Comparison of ENCODE assay signal across 8 cellular contexts in the genomic region with DNA sequence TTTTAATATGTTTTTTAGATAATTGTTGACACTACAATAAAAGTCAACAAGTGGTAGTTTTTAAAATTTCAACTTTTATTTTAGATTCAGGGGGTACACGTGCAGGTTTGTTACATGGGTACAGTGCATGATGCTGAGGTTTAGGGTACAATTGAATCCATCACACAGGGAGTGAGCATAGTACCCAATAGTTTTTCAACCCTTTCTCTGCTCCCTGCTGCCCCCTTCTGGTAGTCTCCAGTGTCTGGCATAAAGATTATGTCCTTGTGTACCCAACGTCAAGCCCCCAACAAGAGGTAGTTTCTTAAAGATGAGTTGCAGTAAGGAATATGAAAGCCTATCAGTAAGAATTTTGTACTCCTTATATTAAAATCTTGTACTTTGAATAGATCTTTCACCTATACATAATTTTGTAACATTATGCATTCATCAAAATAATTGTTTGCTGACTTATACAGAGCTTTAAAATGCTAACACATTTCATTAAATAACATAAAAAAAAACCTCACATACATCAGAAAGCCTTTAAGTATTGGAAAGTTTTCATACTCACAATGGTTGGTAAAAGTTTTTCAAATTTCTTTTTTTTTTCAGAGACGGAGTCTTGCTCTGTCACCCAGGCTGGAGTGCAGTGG. TPM values are rescaled to one million over a fixed set of nuclear protein-coding genes. Genes with fewer than 3 reads are reported as not detected.
DNase-seq lines count a peak whose midpoint lies in the region; ATAC-seq, FAIRE-seq and TF ChIP-seq lines count a peak whose summit lies in the region.

No MANE protein-coding gene starts in this region.

- no peak overlapping the region for H3K23ac ChIP-seq in H1 (ENCODE audit: insufficient read length)

- no peak overlapping the region for H2BK120ac ChIP-seq in H1 (replicated peaks; ENCODE audit: low read depth, low read length)

- H4K91ac ChIP-seq in H1 (replicated peaks; ENCODE audit: insufficient read length, low read length): no peak overlapping the region

- H3K9ac ChIP-seq in H1 (replicated peaks in 1 of 4; ENCODE audit: extremely low read depth in 1 of 4, low read depth in 3 of 4, low read length in 3 of 4): no peak overlapping the region

- peaks cover 0 to 4% (median 0%) of the 10 kb centered on the region in 5 donors for H3K27me3 Mint-ChIP-seq in naive thymus-derived CD8-positive, alpha-beta T cell

- no peaks in the 10 kb centered on the region for H3K36me3 ChIP-seq in H1 (ENCODE audit: control insufficient read depth in 2 of 4, insufficient read depth in 4 of 4, low read length in 3 of 4)
- H3K36me3 ChIP-seq in stomach: no peaks in the 10 kb centered on the region

- H3K4me3 ChIP-seq in H1 (ENCODE audit: extremely low read depth in 1 of 4, insufficient read depth in 2 of 4, low read depth in 3 of 4, low read length in 4 of 4) (no peak overlapping the region), stomach (no peak overlapping the region)

- no peak overlapping the region for H2AK5ac ChIP-seq in H1 (ENCODE audit: low read depth, low read length)

- no peaks in the 10 kb centered on the region for H3K4me1 ChIP-seq in H1 (replicated peaks in 1 of 4; ENCODE audit: control insufficient read depth in 3 of 4, insufficient read depth in 4 of 4, low read length in 3 of 4)
- no peaks in the 10 kb centered on the region for H3K4me1 ChIP-seq in stomach

- peak; percentile 78 for FAIRE-seq in H1 (lab: Jason Lieb, UNC)

- H2BK5ac ChIP-seq in H1 (ENCODE audit: low read depth, low read length): no peak overlapping the region

- H3K4me3 Mint-ChIP-seq in naive thymus-derived CD8-positive, alpha-beta T cell: no peak overlapping the region

- no peak overlapping the region for H3K4me2 ChIP-seq in H1 (ENCODE audit: insufficient read depth in 1 of 2, low read depth in 2 of 2, low read length in 2 of 2)

- no peak overlapping the region for H2BK12ac ChIP-seq in H1 (ENCODE audit: low read depth, low read length)

- 47% methylated on average over 3 of the region's 3 CpGs; no CpG with 5 or more reads in 1 of the 2 experiments for whole genome bisulfite sequencing in H1 (ENCODE audit: extremely low coverage in 1 of 2, insufficient coverage in 1 of 2, insufficient read length in 1 of 2, insufficient replicate concordance in 2 of 2, low coverage in 1 of 2, low lambda C conversion rate in 2 of 2, missing lambda C conversion rate in 1 of 2), 2 experiments
- WGBS in stomach, 5 donors: 29 to 40% (median 37%) methylated on average over 3 of the region's 3 CpGs

- no peaks in the 10 kb centered on the region for H3K9me3 Mint-ChIP-seq in naive thymus-derived CD8-positive, alpha-beta T cell

- peak overlapping the region in 2 of 10 donors; percentile 3 for H3K27ac Mint-ChIP-seq in naive thymus-derived CD8-positive, alpha-beta T cell

- peak; percentile 31 to 83 (median 58) for TF ChIP-seq CTCF in H1 (IDR thresholded peaks at IDR 0.05; ENCODE audit: control extremely low read depth in 1 of 3, insufficient read depth in 1 of 3, low read depth in 1 of 3, low read length in 3 of 3)
- TF ChIP-seq CTCF in stomach (IDR thresholded peaks at IDR 0.05): peak in 4 of 7 experiments; percentile 39 to 59 (median 52)

- H3K79me1 ChIP-seq in H1 (ENCODE audit: low read depth, low read length): no peaks in the 10 kb centered on the region

- no peaks in the 10 kb centered on the region for H4K20me1 ChIP-seq in H1 (replicated peaks in 1 of 2; ENCODE audit: control insufficient read depth in 1 of 2, insufficient read depth in 2 of 2, low read length in 2 of 2)

- H2AFZ ChIP-seq in H1 (ENCODE audit: low read length): no peak overlapping the region

- H2BK20ac ChIP-seq in H1 (ENCODE audit: low read length): no peak overlapping the region

- no peak overlapping the region for H3K4ac ChIP-seq in H1 (replicated peaks; ENCODE audit: insufficient read length, low read depth, low read length)

- H3K79me2 ChIP-seq in H1 (ENCODE audit: control insufficient read depth in 1 of 2, insufficient read depth in 2 of 2, low read length in 2 of 2): no peaks in the 10 kb centered on the region

- no peak overlapping the region for H3K14ac ChIP-seq in H1 (ENCODE audit: insufficient read length)

- H3K18ac ChIP-seq in H1 (ENCODE audit: extremely low read depth, low read length): no peak overlapping the region

- intact Hi-C loops in stomach (cut with DNase I; ENCODE audit: low total_unique reads): no loop called here

- peaks cover 0 to 6% (median 3%) of the 10 kb centered on the region in 4 donors for H3K4me1 Mint-ChIP-seq in naive thymus-derived CD8-positive, alpha-beta T cell

- no peak overlapping the region for H4K8ac ChIP-seq in H1 (ENCODE audit: extremely low read depth, insufficient read depth, low read length)

- H3K23me2 ChIP-seq in H1 (ENCODE audit: low read depth, low read length): no peaks in the 10 kb centered on the region

- no peaks in the 10 kb centered on the region for H3K9me3 ChIP-seq in H1 (ENCODE audit: insufficient read depth in 2 of 2, low read depth in 1 of 2, low read length in 1 of 2)
- no peaks in the 10 kb centered on the region for H3K9me3 ChIP-seq in stomach

- peak; percentile 39 to 55 for TF ChIP-seq RAD21 in H1 (IDR thresholded peaks at IDR 0.05 in 1 of 2, conservative IDR thresholded peaks at IDR 0.05 in 1 of 2; ENCODE audit: low read depth in 2 of 2, low read length in 2 of 2)

- TF ChIP-seq POLR2A in H1 (IDR thresholded peaks at IDR 0.05; ENCODE audit: control extremely low read depth in 1 of 2, low read depth in 2 of 2, low read length in 2 of 2): no peak
- no peak for TF ChIP-seq POLR2A in stomach (IDR thresholded peaks at IDR 0.05)

- TF ChIP-seq EP300 in H1 (IDR thresholded peaks at IDR 0.05; ENCODE audit: borderline replicate concordance in 1 of 2, low read depth in 2 of 2, low read length in 2 of 2) (no peak), stomach (IDR thresholded peaks at IDR 0.05) (no peak)

- no peaks in the 10 kb centered on the region for H3K27me3 ChIP-seq in H1 (replicated peaks in 1 of 4; ENCODE audit: control insufficient read depth in 3 of 4, extremely low read depth in 1 of 4, insufficient read depth in 3 of 4, low read length in 3 of 4)
- no peaks in the 10 kb centered on the region for H3K27me3 ChIP-seq in stomach

- CTCF ChIA-PET in H1 (lab: Charles Lee; ENCODE audit: partially characterized antibody): interaction anchor here (0.6 to 9.9 kb wide), 16 partner anchors 8 to 781 kb away, joined by 3 to 33 read pairs (median 5); a partner anchor contains a TSS

- POLR2A ChIA-PET in H1 (lab: Charles Lee; ENCODE audit: partially characterized antibody): interaction anchor here (0.7 kb wide), 1 partner anchor 40 kb away, joined by 4 read pairs; no protein-coding TSS in a partner anchor
- POLR2A ChIA-PET in naive thymus-derived CD8-positive, alpha-beta T cell (lab: Charles Lee): interaction anchor here (0.5 kb wide), 1 partner anchor 886 kb away, joined by 4 read pairs; no protein-coding TSS in a partner anchor

- H3K56ac ChIP-seq in H1 (replicated peaks; ENCODE audit: insufficient read length, low read depth, low read length): no peak overlapping the region

- DNase-seq in NCI-H82 (lab: John Stamatoyannopoulos, UW) (peak; percentile 85), NCI-H82 treated with DMSO at 0.1 percent for 48 hours (lab: John Stamatoyannopoulos, UW; ENCODE audit: unreplicated experiment) (no peak), NCI-H345 (lab: John Stamatoyannopoulos, UW) (peak; percentile 52), H1 (ENCODE audit: low read depth in 1 of 2, low spot score in 2 of 2) (peak in 1 of 2 experiments; percentile 91), stomach (peak; percentile 67)
- peak; percentile 83 for DNase-seq in activated CD4-positive, alpha-beta T cell treated with anti-CD3 and anti-CD28 coated beads, Interleukin-2, amount 50 U/mL, for 1 hour
- DNase-seq in naive thymus-derived CD8-positive, alpha-beta T cell: peak; percentile 54 to 87 (median 74)

- H3K27ac ChIP-seq in H1 (ENCODE audit: low read depth, low read length) (no peak overlapping the region), stomach (no peak overlapping the region)

- H2BK15ac ChIP-seq in H1 (ENCODE audit: low read length): no peak overlapping the region

- H4K5ac ChIP-seq in H1 (ENCODE audit: insufficient read length, low read depth, low read length): no peak overlapping the region

- peak; percentile 89 for ATAC-seq in HG02885 (IDR thresholded peaks at IDR 0.05; ENCODE audit: poor library complexity, unreplicated experiment)
- ATAC-seq in naive thymus-derived CD8-positive, alpha-beta T cell: peak; percentile 93 to 94

- no peaks in the 10 kb centered on the region for H3K36me3 Mint-ChIP-seq in naive thymus-derived CD8-positive, alpha-beta T cell

TF ChIP-seq in H1, 55 proteins besides CTCF, POLR2A, EP300 and RAD21 (continues in another document):
- no peak for TF ChIP-seq JUND (IDR thresholded peaks at IDR 0.05; ENCODE audit: low read length)
- TF ChIP-seq TEAD4 (IDR thresholded peaks at IDR 0.05; ENCODE audit: low read depth, low read length): no peak

RNA-seq across cellular contexts. Expression of a gene that starts 5.4 kb away (rescaled TPM):
- total RNA-seq in H1 (2021; fragmentation: NEBNext Ultra II Directional; extraction: Animal tissue kit (Norgen Biotek cat#: 25700)): 26.1 and 26.7 TPM in 2 replicates
- 3.9 and 4.2 TPM in 2 replicates for polyA plus RNA-seq in H1 (2011; rRNA removed)
- polyA plus RNA-seq in H1 (2011; cell fraction: cytosol; rRNA removed): 5.5 TPM
- 8.0 TPM for polyA plus RNA-seq in H1 (2011; cell fraction: nucleus; rRNA removed)
- polyA plus RNA-seq in H1 (2012, experiment 1 of 2): 4.7 to 10.3 TPM (median 6.0 TPM) in 4 replicates
- 0.66 TPM for polyA plus RNA-seq in H1 (2012, experiment 2 of 2)
- polyA plus RNA-seq in H1 (2013, experiment 1 of 2): 10.0 TPM
- 8.7 TPM for polyA plus RNA-seq in H1 (2013, experiment 2 of 2)
- 18.1 and 31.3 TPM in 2 replicates for polyA minus RNA-seq in H1 (2011; rRNA and poly(A)+ RNA removed)
- 11.0 TPM for polyA minus RNA-seq in H1 (2011; cell fraction: cytosol; rRNA and poly(A)+ RNA removed)
- polyA minus RNA-seq in H1 (2011; cell fraction: nucleus; rRNA and poly(A)+ RNA removed): 50.9 TPM
- total RNA-seq in naive thymus-derived CD8-positive, alpha-beta T cell: 10 to 100 TPM; 74.0 to 74.2 TPM
- polyA plus RNA-seq in naive thymus-derived CD8-positive, alpha-beta T cell: 10 to 100 TPM; 15.3 to 25.9 (median 17.2) TPM
- 100 to 1,000 TPM; 113 to 482 (median 200) TPM for total RNA-seq in stomach
- polyA plus RNA-seq in stomach: 10 to 100 TPM in 2 of 3 donors, 1 to 10 TPM in 1; 6.0 to 16.8 (median 11.6) TPM

RNA-seq across cellular contexts. Expression of a gene that starts 11.7 kb away (rescaled TPM):
- 10.9 and 11.8 TPM in 2 replicates for total RNA-seq in H1 (2021; fragmentation: NEBNext Ultra II Directional; extraction: Animal tissue kit (Norgen Biotek cat#: 25700))
- 1.9 and 4.4 TPM in 2 replicates for polyA plus RNA-seq in H1 (2011; rRNA removed)
- 7.3 TPM for polyA plus RNA-seq in H1 (2011; cell fraction: cytosol; rRNA removed)
- 1.4 TPM for polyA plus RNA-seq in H1 (2011; cell fraction: nucleus; rRNA removed)
- polyA plus RNA-seq in H1 (2012, experiment 1 of 2): 5.7 to 10.2 TPM (median 7.1 TPM) in 4 replicates
- 0.71 TPM for polyA plus RNA-seq in H1 (2012, experiment 2 of 2)
- polyA plus RNA-seq in H1 (2013, experiment 1 of 2): 6.8 TPM
- 6.4 TPM for polyA plus RNA-seq in H1 (2013, experiment 2 of 2)
- polyA minus RNA-seq in H1 (2011; rRNA and poly(A)+ RNA removed): 3.1 and 3.3 TPM in 2 replicates
- polyA minus RNA-seq in H1 (2011; cell fraction: cytosol; rRNA and poly(A)+ RNA removed): 4.1 TPM
- 9.8 TPM for polyA minus RNA-seq in H1 (2011; cell fraction: nucleus; rRNA and poly(A)+ RNA removed)
- 1 to 10 TPM; 6.2 to 6.9 TPM for total RNA-seq in naive thymus-derived CD8-positive, alpha-beta T cell
- polyA plus RNA-seq in naive thymus-derived CD8-positive, alpha-beta T cell: 1 to 10 TPM; 1.8 to 3.6 (median 2.7) TPM
- total RNA-seq in stomach: 1 to 10 TPM in 4 of 5 donors, not detected in 1; 1.4 to 9.7 (median 5.5) TPM
- 1 to 10 TPM; 4.4 to 7.8 (median 7.0) TPM for polyA plus RNA-seq in stomach
